ENCODE assay signal across 9 cellular contexts in genomic region chr4:88008133-88008621, GRCh38. TPM values are rescaled to one million over a fixed set of nuclear protein-coding genes. Genes with fewer than 3 reads are reported as not detected.
A peak's percentile ranks its signal among the peaks of the same experiment; 100 is the strongest.
DNase-seq lines count a peak whose midpoint lies in the region; ATAC-seq and TF ChIP-seq lines count a peak whose summit lies in the region.
"Had no signal": no experiment of that assay in that cellular context is flagged by ENCODE, and none has a peak within 500 bp of the region (broad histone marks: within the 10 kb centered on the region; RNA-seq: fewer than 3 reads in every experiment).

No MANE protein-coding gene starts in this region.

- peak overlapping the region; percentile 88 for H3K4me3 Mint-ChIP-seq in CD8-positive, alpha-beta T cell

- peaks cover 10% of the 10 kb centered on the region; the same call in 1 of the 2 replicates for H3K79me2 ChIP-seq in OCI-LY7 (ENCODE audit: insufficient read depth, low read depth, low read length)
- H3K79me2 ChIP-seq in parathyroid adenoma = peaks cover 12% of the 10 kb centered on the region

- H3K4me1 ChIP-seq in CD8-positive, alpha-beta T cell (ENCODE audit: insufficient read depth, low read length) = peaks cover 14% of the 10 kb centered on the region
- H3K4me1 ChIP-seq in OCI-LY7 (ENCODE audit: insufficient read depth, low read length, poor library complexity, severe bottlenecking) (peaks cover 14% of the 10 kb centered on the region), left ventricle myocardium inferior (peaks cover 46% of the 10 kb centered on the region), parathyroid adenoma (peaks cover 4% of the 10 kb centered on the region)

- no peaks in the 10 kb centered on the region for H3K9me3 Mint-ChIP-seq in CD8-positive, alpha-beta T cell

- no TSS peak for BruUV-seq in OCI-LY7 (replicated peaks; lab: Mats Ljungman, UMichigan)

- H3K27me3 Mint-ChIP-seq in CD8-positive, alpha-beta T cell (ENCODE audit: low read depth) = peaks cover 9% of the 10 kb centered on the region

- intact Hi-C loops in CD8-positive, alpha-beta T cell (cut with DNase I, micrococcal nuclease) = no loop called here
- intact Hi-C loops in OCI-LY7 (cut with micrococcal nuclease; ENCODE audit: unreplicated experiment) (no loop called here), left ventricle myocardium inferior (cut with micrococcal nuclease) (no loop called here)

- CTCF ChIA-PET in CD8-positive, alpha-beta T cell (lab: Charles Lee) = interaction anchor here (0.7 kb wide), 1 partner anchor 120 kb away, joined by 3 read pairs; no protein-coding TSS in a partner anchor
- CTCF ChIA-PET in OCI-LY7 (lab: Charles Lee; ENCODE audit: unreplicated experiment) = no interaction called here

- no peaks in the 10 kb centered on the region for H3K9me2 ChIP-seq in OCI-LY7 (ENCODE audit: insufficient read depth, low read length)

- ATAC-seq in CD8-positive, alpha-beta T cell = no peak
- ATAC-seq in GM19043 (IDR thresholded peaks at IDR 0.05; ENCODE audit: low read depth, unreplicated experiment) = peak; percentile 24
- peak; percentile 23 for ATAC-seq in HG03139 (IDR thresholded peaks at IDR 0.05; ENCODE audit: unreplicated experiment)

- no peaks in the 10 kb centered on the region for H3K36me3 Mint-ChIP-seq in CD8-positive, alpha-beta T cell

- TF ChIP-seq CTCF in CD8-positive, alpha-beta T cell (IDR thresholded peaks at IDR 0.05) = no peak
- no peak for TF ChIP-seq CTCF in OCI-LY7 (conservative IDR thresholded peaks at IDR 0.05; ENCODE audit: low read length)
- TF ChIP-seq CTCF in left ventricle myocardium inferior (IDR thresholded peaks at IDR 0.05; ENCODE audit: borderline replicate concordance) = no peak
- no peak for TF ChIP-seq CTCF in parathyroid adenoma (IDR thresholded peaks at IDR 0.05)

- POLR2A ChIA-PET in CD8-positive, alpha-beta T cell (lab: Charles Lee) = no interaction called here
- POLR2A ChIA-PET in OCI-LY7 (lab: Charles Lee) = no interaction called here

- H3K36me3 ChIP-seq in CD8-positive, alpha-beta T cell (ENCODE audit: insufficient read depth, low read length) = no peaks in the 10 kb centered on the region
- H3K36me3 ChIP-seq in OCI-LY7 (ENCODE audit: insufficient read depth, low read length) (no peaks in the 10 kb centered on the region), left ventricle myocardium inferior (no peaks in the 10 kb centered on the region), parathyroid adenoma (ENCODE audit: control insufficient read depth, insufficient read depth, low read length) (no peaks in the 10 kb centered on the region)

- H3K4me2 ChIP-seq in OCI-LY7 (ENCODE audit: low read length) (peak overlapping the region; percentile 57), parathyroid adenoma (ENCODE audit: low read length) (peak overlapping the region; percentile 42)

- no peak overlapping the region for H3K27ac Mint-ChIP-seq in CD8-positive, alpha-beta T cell

- no peaks in the 10 kb centered on the region for H3K27me3 ChIP-seq in CD8-positive, alpha-beta T cell (ENCODE audit: insufficient read depth, low read length)
- H3K27me3 ChIP-seq in left ventricle myocardium inferior (ENCODE audit: low read depth) (no peaks in the 10 kb centered on the region), parathyroid adenoma (ENCODE audit: control insufficient read depth, insufficient read depth, low read length) (no peaks in the 10 kb centered on the region)

- no peak overlapping the region for H3K27ac ChIP-seq in CD8-positive, alpha-beta T cell (ENCODE audit: low read depth, low read length)
- no peak overlapping the region for H3K27ac ChIP-seq in OCI-LY7 (ENCODE audit: low read depth, low read length, poor library complexity, severe bottlenecking)
- peak overlapping the region; percentile 87 for H3K27ac ChIP-seq in left ventricle myocardium inferior (replicated peaks)
- H3K27ac ChIP-seq in parathyroid adenoma = no peak overlapping the region

- H3K9me3 ChIP-seq in CD8-positive, alpha-beta T cell (ENCODE audit: low read length) = no peaks in the 10 kb centered on the region
- H3K9me3 ChIP-seq in OCI-LY7 (ENCODE audit: low read length) (no peaks in the 10 kb centered on the region), left ventricle myocardium inferior (replicated peaks) (no peaks in the 10 kb centered on the region), parathyroid adenoma (ENCODE audit: control insufficient read depth, low read length) (no peaks in the 10 kb centered on the region)

- DNase-seq in CD8-positive, alpha-beta T cell = no peak
- DNase-seq in OCI-LY7 (ENCODE audit: low spot score) (peak; percentile 37), amygdala (lab: John Stamatoyannopoulos, UW) (peak in 43 of 56 donors; percentile 4 to 67 (median 32)), left ventricle myocardium inferior (peak; percentile 43), dedifferentiated amniotic fluid mesenchymal stem cell (ENCODE audit: extremely low spot score) (no peak)

- no peaks in the 10 kb centered on the region for H4K20me1 ChIP-seq in OCI-LY7 (ENCODE audit: insufficient read depth, low read length)

- H3K4me1 Mint-ChIP-seq in CD8-positive, alpha-beta T cell (ENCODE audit: low read depth) = peaks cover 36% of the 10 kb centered on the region

- H3K9ac ChIP-seq in parathyroid adenoma = no peak overlapping the region

- H3K4me3 ChIP-seq in CD8-positive, alpha-beta T cell (ENCODE audit: low read depth, low read length) = peak overlapping the region; percentile 44
- H3K4me3 ChIP-seq in OCI-LY7 (ENCODE audit: low read depth, low read length, poor library complexity, severe bottlenecking) (peak overlapping the region; percentile 74), left ventricle myocardium inferior (peak overlapping the region; percentile 93), parathyroid adenoma (ENCODE audit: low read depth, low read length) (peak overlapping the region; percentile 62)

- H2AFZ ChIP-seq in OCI-LY7 (ENCODE audit: low read length) (peak overlapping the region; percentile 26; the same call in 1 of the 2 replicates), parathyroid adenoma (peak overlapping the region; percentile 72)

RNA-seq across cellular contexts. Expression of gene PKD2, which starts 0.7 kb away (rescaled TPM):
- 1 to 10 TPM; 3.0 to 3.2 TPM for total RNA-seq in CD8-positive, alpha-beta T cell
- 4.5 and 8.5 TPM in 2 replicates for total RNA-seq in OCI-LY7 (2014; rRNA removed; shearing (Covaris generic))
- 3.1 and 3.8 TPM in 2 replicates for total RNA-seq in OCI-LY7 (2022)
- total RNA-seq in left ventricle myocardium inferior = 11.7 TPM

RNA-seq across cellular contexts. Expression of gene SPP1, which starts 32.7 kb away (rescaled TPM):
- total RNA-seq in CD8-positive, alpha-beta T cell = not detected
- 1.4 TPM in 1 of 2 replicates, not detected in the other for total RNA-seq in OCI-LY7 (2014; rRNA removed; shearing (Covaris generic))
- not detected in 2 replicates for total RNA-seq in OCI-LY7 (2022)
- 3.7 TPM for total RNA-seq in left ventricle myocardium inferior
- total RNA-seq: activated CD8-positive, alpha-beta memory T cell treated with anti-CD3 and anti-CD28 coated beads for 36 hours had no signal

Comparison
In these comparisons a context has a peak if more than half of its experiments do, and no peak if none do; other contexts are left out.
1. DNase-seq: peak in OCI-LY7 (single experiment), amygdala (43 of 56) and left ventricle myocardium inferior (single experiment); none in CD8-positive, alpha-beta T cell (0 of 7) and dedifferentiated amniotic fluid mesenchymal stem cell (single experiment).
2. Peak in every context shown above with its lines, with median percentiles within 50 percentile points of each other: H3K4me3 ChIP-seq.